In genomic region chrX:66634272-66634671, GRCh38 we compare ENCODE assay signal across 23 cellular contexts. TPM values are rescaled to one million over a fixed set of nuclear protein-coding genes. Genes with fewer than 3 reads are reported as not detected.
DNase-seq lines count a peak whose midpoint lies in the region; ATAC-seq and TF ChIP-seq lines count a peak whose summit lies in the region.
"Had no signal": no experiment of that assay in that cellular context is flagged by ENCODE, and none has a peak within 500 bp of the region (broad histone marks: within the 10 kb centered on the region; RNA-seq: fewer than 3 reads in every experiment).

No MANE protein-coding gene starts in this region.

- H3K79me2 ChIP-seq in fibroblast of lung (ENCODE audit: control insufficient read depth, insufficient read depth, low read length) = peaks cover 14% of the 10 kb centered on the region

- H3K9ac ChIP-seq in fibroblast of lung (ENCODE audit: insufficient read depth, low read length) (no peak overlapping the region), skeletal muscle tissue (ENCODE audit: low read depth in 1 of 3, low read length in 3 of 3) (no peak overlapping the region)
- H3K9ac ChIP-seq: KMS-11 had no signal

- H3K27ac ChIP-seq in fibroblast of lung (ENCODE audit: insufficient read depth, low read length) = peak overlapping the region; percentile 51
- peak overlapping the region; percentile 4 for H3K27ac ChIP-seq in skeletal muscle tissue (ENCODE audit: low read depth, low read length)
- H3K27ac ChIP-seq: esophagus squamous epithelium, heart left ventricle, KMS-11, neutrophil, SK-N-MC had no signal

- H3K27me3 ChIP-seq in fibroblast of lung (ENCODE audit: control insufficient read depth, insufficient read depth, low read length) (no peaks in the 10 kb centered on the region), skeletal muscle tissue (ENCODE audit: control insufficient read depth in 3 of 3, insufficient read depth in 3 of 3, low read length in 3 of 3) (no peaks in the 10 kb centered on the region)
- H3K27me3 ChIP-seq: esophagus squamous epithelium, neutrophil had no signal

- H3K4me3 ChIP-seq in fibroblast of lung (replicated peaks in 1 of 4; ENCODE audit: control extremely low read depth in 1 of 4, insufficient read depth in 1 of 4, low read depth in 3 of 4, low read length in 4 of 4) (peak overlapping the region in 1 of 4 experiments; percentile 10), skeletal muscle tissue (ENCODE audit: low read length in 3 of 3) (no peak overlapping the region)
- H3K4me3 ChIP-seq: esophagus squamous epithelium, heart left ventricle, SK-N-MC had no signal

- H3K4me2 ChIP-seq in fibroblast of lung (ENCODE audit: extremely low read depth, insufficient read depth, low read length) = no peak overlapping the region
- H3K4me2 ChIP-seq: KMS-11 had no signal

- H4K20me1 ChIP-seq in fibroblast of lung (ENCODE audit: control insufficient read depth, extremely low read depth, insufficient read depth, low read length) = no peaks in the 10 kb centered on the region

- no peak overlapping the region for H2AFZ ChIP-seq in fibroblast of lung (ENCODE audit: low read length)

- DNase-seq in EL (peak; percentile 24), fibroblast of lung (ENCODE audit: low read depth in 2 of 2) (peak in 1 of 2 donors; percentile 51), mesenteric fat pad (ENCODE audit: low spot score) (no peak), NOMO-1 treated with dmso at 0.1 percent for 144 hours (lab: John Stamatoyannopoulos, UW; ENCODE audit: unreplicated experiment) (no peak), SKM-1 (lab: John Stamatoyannopoulos, UW; ENCODE audit: unreplicated experiment) (no peak), iPS-NIHi7 (ENCODE audit: extremely low spot score) (no peak)
- DNase-seq: activated CD4-positive, alpha-beta T cell treated with anti-CD3 and anti-CD28 coated beads for 36 hours; cortex of kidney; endodermal cell; esophagus squamous epithelium; heart left ventricle; left colon; MV-4-11; NCI-H1694; NCI-H2171 treated with DMSO at 0.1 percent for 48 hours; NCI-H526; small intestine had no signal

- H3K4me1 ChIP-seq in fibroblast of lung (ENCODE audit: control insufficient read depth, extremely low read depth, insufficient read depth, low read length) = no peaks in the 10 kb centered on the region
- H3K4me1 ChIP-seq in skeletal muscle tissue (ENCODE audit: control insufficient read depth in 3 of 3, insufficient read depth in 3 of 3, low read length in 3 of 3) = no peaks in the 10 kb centered on the region

- ATAC-seq in SK-N-SH treated with all-trans-retinoic acid at 6 μM for 48 hours = peak; percentile 2; the same call in 1 of the 3 replicates
- ATAC-seq: activated CD4-positive, alpha-beta T cell treated with anti-CD3 and anti-CD28 coated beads for 36 hours; left colon; stimulated activated effector memory CD8-positive, alpha-beta T cell treated with anti-CD3 and anti-CD28 coated beads, Interleukin-12 subunit alpha, Interleukin-12 subunit beta, amount 100 ng/mL, for 72 hours had no signal

- no peak for TF ChIP-seq CTCF in fibroblast of lung (conservative IDR thresholded peaks at IDR 0.05 in 1 of 2, IDR thresholded peaks at IDR 0.05 in 1 of 2; ENCODE audit: low read depth in 1 of 2, low read length in 2 of 2)

- H3K36me3 ChIP-seq in fibroblast of lung (ENCODE audit: control insufficient read depth, insufficient read depth, low read length) (no peaks in the 10 kb centered on the region), skeletal muscle tissue (ENCODE audit: control insufficient read depth in 3 of 3, insufficient read depth in 3 of 3, low read length in 3 of 3) (no peaks in the 10 kb centered on the region)
- H3K36me3 ChIP-seq: esophagus squamous epithelium, heart left ventricle, neutrophil had no signal

- H3K9me3 ChIP-seq in fibroblast of lung (ENCODE audit: control insufficient read depth, insufficient read depth, low read depth, low read length) (no peaks in the 10 kb centered on the region), skeletal muscle tissue (ENCODE audit: control insufficient read depth in 3 of 3, low read length in 3 of 3) (no peaks in the 10 kb centered on the region)
- H3K9me3 ChIP-seq: esophagus squamous epithelium, neutrophil had no signal

TF ChIP-seq in SK-N-SH treated with all-trans-retinoic acid at 6 μM for 48 hours, 23 proteins besides CTCF, POLR2A, EP300 and RAD21:
- TF ChIP-seq ZFP30 (CRISPR knock-in tag; IDR thresholded peaks at IDR 0.05) (no peak), CSDC2 (CRISPR knock-in tag; IDR thresholded peaks at IDR 0.05) (no peak), BACH2 (CRISPR knock-in tag; IDR thresholded peaks at IDR 0.05; ENCODE audit: borderline replicate concordance) (no peak), PPARA (CRISPR knock-in tag; IDR thresholded peaks at IDR 0.05; ENCODE audit: borderline replicate concordance) (no peak), TCF4 (CRISPR knock-in tag; IDR thresholded peaks at IDR 0.05; ENCODE audit: borderline replicate concordance) (no peak), CSRNP3 (CRISPR knock-in tag; IDR thresholded peaks at IDR 0.05) (no peak), ESRRG (CRISPR knock-in tag; IDR thresholded peaks at IDR 0.05) (no peak), RARB (CRISPR knock-in tag; IDR thresholded peaks at IDR 0.05) (no peak), ZNF8 (CRISPR knock-in tag; IDR thresholded peaks at IDR 0.05) (no peak), OSR1 (CRISPR knock-in tag; IDR thresholded peaks at IDR 0.05) (no peak), ZNF565 (CRISPR knock-in tag; conservative IDR thresholded peaks at IDR 0.05; ENCODE audit: low read depth) (no peak), ZFP3 (CRISPR knock-in tag; IDR thresholded peaks at IDR 0.05) (no peak)
- TF ChIP-seq, protein P1, sequence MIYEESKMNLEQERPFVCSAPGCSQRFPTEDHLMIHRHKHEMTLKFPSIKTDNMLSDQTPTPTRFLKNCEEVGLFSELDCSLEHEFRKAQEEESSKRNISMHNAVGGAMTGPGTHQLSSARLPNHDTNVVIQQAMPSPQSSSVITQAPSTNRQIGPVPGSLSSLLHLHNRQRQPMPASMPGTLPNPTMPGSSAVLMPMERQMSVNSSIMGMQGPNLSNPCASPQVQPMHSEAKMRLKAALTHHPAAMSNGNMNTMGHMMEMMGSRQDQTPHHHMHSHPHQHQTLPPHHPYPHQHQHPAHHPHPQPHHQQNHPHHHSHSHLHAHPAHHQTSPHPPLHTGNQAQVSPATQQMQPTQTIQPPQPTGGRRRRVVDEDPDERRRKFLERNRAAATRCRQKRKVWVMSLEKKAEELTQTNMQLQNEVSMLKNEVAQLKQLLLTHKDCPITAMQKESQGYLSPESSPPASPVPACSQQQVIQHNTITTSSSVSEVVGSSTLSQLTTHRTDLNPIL (CRISPR knock-in tag; IDR thresholded peaks at IDR 0.05; ENCODE audit: low read depth) = no peak
TF ChIP-seq in SK-N-SH treated with all-trans-retinoic acid at 6 μM for 48 hours: peak in this region for 0.

RNA-seq across cellular contexts. Expression of gene EDA2R, which starts 4.6 kb away (rescaled TPM):
- total RNA-seq in fibroblast of lung = 15.7 and 21.0 TPM in 2 replicates
- polyA plus RNA-seq in fibroblast of lung = 9.3 and 13.7 TPM in 2 replicates
- 5.3 and 8.0 TPM in 2 replicates for polyA plus RNA-seq in fibroblast of lung (2012)
- polyA minus RNA-seq in fibroblast of lung (ENCODE audit: low replicate concordance) = 8.4 and 30.5 TPM in 2 replicates
- total RNA-seq in skeletal muscle tissue = 1.0 TPM
- 1.2 TPM for total RNA-seq in mesenteric fat pad
